ENCODE assay signal across 18 cellular contexts in the genomic region with DNA sequence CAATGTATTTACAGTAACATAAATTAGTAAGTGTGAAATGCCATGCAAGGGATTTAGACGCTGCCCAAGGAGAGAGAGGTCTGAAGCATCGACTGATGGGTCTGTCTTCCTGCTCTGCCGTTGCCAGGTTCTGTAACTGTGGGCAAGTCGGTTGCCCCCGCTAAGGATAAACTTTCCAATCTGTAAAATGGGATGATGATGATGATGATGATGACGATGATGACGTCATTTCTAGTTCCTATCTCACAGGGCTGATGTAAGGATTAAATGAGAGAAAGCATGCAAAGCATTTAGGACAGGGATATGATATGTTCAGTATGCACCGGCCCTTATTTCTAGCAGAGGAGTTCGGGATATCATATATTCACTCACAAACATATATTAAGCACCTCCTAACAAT. TPM values are rescaled to one million over a fixed set of nuclear protein-coding genes. Genes with fewer than 3 reads are reported as not detected.
DNase-seq lines count a peak whose midpoint lies in the region; ATAC-seq and TF ChIP-seq lines count a peak whose summit lies in the region.
"Had no signal": no experiment of that assay in that cellular context is flagged by ENCODE, and none has a peak within 500 bp of the region (broad histone marks: within the 10 kb centered on the region; RNA-seq: fewer than 3 reads in every experiment).

No MANE protein-coding gene starts in this region.

- CTCF ChIA-PET in activated CD4-positive, alpha-beta memory T cell treated with anti-CD3 and anti-CD28 coated beads, Interleukin-2, amount 10 ng/mL, durations not matched to agents 7 days and 5 days (lab: Charles Lee), result interaction anchor here (0.7 to 3.4 kb wide), 14 partner anchors 8 to 279 kb away, joined by 3 to 30 read pairs (median 6); no protein-coding TSS in a partner anchor
- CTCF ChIA-PET in activated CD4-positive, alpha-beta memory T cell treated with anti-CD3 and anti-CD28 coated beads for 36 hours (lab: Charles Lee), result interaction anchor here (0.5 to 4.1 kb wide), 12 partner anchors 8 to 280 kb away, joined by 3 to 56 read pairs (median 6); a partner anchor contains a TSS
- CTCF ChIA-PET in CD8-positive, alpha-beta memory T cell (lab: Charles Lee), result interaction anchor here (0.9 to 3.7 kb wide), 7 partner anchors 29 to 1247 kb away, joined by 3 to 40 read pairs (median 4); a partner anchor contains a TSS

- intact Hi-C loops in activated CD4-positive, alpha-beta memory T cell treated with anti-CD3 and anti-CD28 coated beads for 36 hours (cut with micrococcal nuclease), result loop anchor here (2.0 kb wide), 1 partner anchor 16 kb away; no protein-coding TSS in a partner anchor
- intact Hi-C loops in natural killer cell (cut with micrococcal nuclease), result no loop called here
- intact Hi-C loops in gastrocnemius medialis (cut with DNase I; ENCODE audit: low total_unique reads), result no loop called here

- in situ Hi-C loops in gastrocnemius medialis (cut with MboI; ENCODE audit: low sequenced_read_pairs in 4 of 4), result no loop called here

- H3K9me3 ChIP-seq in CD8-positive, alpha-beta memory T cell (ENCODE audit: low read length), result no peaks in the 10 kb centered on the region
- H3K9me3 ChIP-seq in gastrocnemius medialis, result no peaks in the 10 kb centered on the region
- no peaks in the 10 kb centered on the region for H3K9me3 ChIP-seq in mesenchymal stem cell (ENCODE audit: control insufficient read depth, low read length)

- peaks cover 34% of the 10 kb centered on the region for H3K4me1 Mint-ChIP-seq in activated CD4-positive, alpha-beta memory T cell treated with anti-CD3 and anti-CD28 coated beads, Interleukin-2, amount 10 ng/mL, durations not matched to agents 7 days and 5 days
- peaks cover 20% of the 10 kb centered on the region for H3K4me1 Mint-ChIP-seq in activated CD4-positive, alpha-beta memory T cell treated with anti-CD3 and anti-CD28 coated beads for 36 hours (ENCODE audit: low read depth)
- H3K4me1 Mint-ChIP-seq in CD8-positive, alpha-beta memory T cell, result peaks cover 14 to 20% (median 16%) of the 10 kb centered on the region in 3 donors
- peaks cover 4% of the 10 kb centered on the region for H3K4me1 Mint-ChIP-seq in activated T-helper 17 cell treated with anti-CD3 and anti-CD28 coated beads, Interleukin-2, amount 50 U/mL, for 72 hours
- H3K4me1 Mint-ChIP-seq in natural killer cell, result peaks cover 18 to 19% of the 10 kb centered on the region in 2 donors

- H3K9me3 Mint-ChIP-seq in activated CD4-positive, alpha-beta memory T cell treated with anti-CD3 and anti-CD28 coated beads, Interleukin-2, amount 10 ng/mL, durations not matched to agents 7 days and 5 days, result no peaks in the 10 kb centered on the region
- H3K9me3 Mint-ChIP-seq in activated CD4-positive, alpha-beta memory T cell treated with anti-CD3 and anti-CD28 coated beads for 36 hours, result no peaks in the 10 kb centered on the region
- H3K9me3 Mint-ChIP-seq in CD8-positive, alpha-beta memory T cell, result no peaks in the 10 kb centered on the region
- no peaks in the 10 kb centered on the region for H3K9me3 Mint-ChIP-seq in activated T-helper 17 cell treated with anti-CD3 and anti-CD28 coated beads, Interleukin-2, amount 50 U/mL, for 72 hours
- no peaks in the 10 kb centered on the region for H3K9me3 Mint-ChIP-seq in natural killer cell
- H3K9me3 Mint-ChIP-seq: endodermal cell had no signal

- H3K18ac ChIP-seq in mesenchymal stem cell (ENCODE audit: low read depth in 1 of 2, low read length in 2 of 2), result no peak overlapping the region

- no peaks in the 10 kb centered on the region for H3K36me3 ChIP-seq in CD8-positive, alpha-beta memory T cell (ENCODE audit: insufficient read depth, low read length)
- H3K36me3 ChIP-seq in gastrocnemius medialis (no peaks in the 10 kb centered on the region), mesenchymal stem cell (ENCODE audit: control insufficient read depth in 1 of 2, insufficient read depth in 2 of 2, low read depth in 1 of 2, low read length in 2 of 2) (no peaks in the 10 kb centered on the region)

- no peak overlapping the region for H2BK5ac ChIP-seq in mesenchymal stem cell (ENCODE audit: low read depth, low read length, poor library complexity, severe bottlenecking)

- no peak overlapping the region for H3K4me3 ChIP-seq in CD8-positive, alpha-beta memory T cell (ENCODE audit: low read length)
- H3K4me3 ChIP-seq in gastrocnemius medialis, result no peak overlapping the region
- H3K4me3 ChIP-seq in mesenchymal stem cell (ENCODE audit: insufficient read depth in 1 of 2, low read depth in 1 of 2, low read length in 2 of 2), result no peak overlapping the region

- H3K27ac ChIP-seq in CD8-positive, alpha-beta memory T cell (ENCODE audit: low read depth, low read length), result no peak overlapping the region
- no peak overlapping the region for H3K27ac ChIP-seq in gastrocnemius medialis
- H3K27ac ChIP-seq in mesenchymal stem cell (ENCODE audit: low read length, poor library complexity, severe bottlenecking), result no peak overlapping the region

- H2BK120ac ChIP-seq in mesenchymal stem cell (ENCODE audit: low read depth, low read length), result no peak overlapping the region

- no peak overlapping the region for H3K23ac ChIP-seq in mesenchymal stem cell (ENCODE audit: low read length in 2 of 2)

- no peak overlapping the region for H3K4ac ChIP-seq in mesenchymal stem cell (ENCODE audit: low read depth in 1 of 2, low read length in 2 of 2)

- H3K27ac Mint-ChIP-seq in activated CD4-positive, alpha-beta memory T cell treated with anti-CD3 and anti-CD28 coated beads, Interleukin-2, amount 10 ng/mL, durations not matched to agents 7 days and 5 days, result peak overlapping the region; percentile 90
- no peak overlapping the region for H3K27ac Mint-ChIP-seq in activated CD4-positive, alpha-beta memory T cell treated with anti-CD3 and anti-CD28 coated beads for 36 hours
- H3K27ac Mint-ChIP-seq in CD8-positive, alpha-beta memory T cell, result peak overlapping the region in 5 of 8 donors; percentile 21 to 93 (median 92)
- peak overlapping the region; percentile 93 for H3K27ac Mint-ChIP-seq in activated T-helper 17 cell treated with anti-CD3 and anti-CD28 coated beads, Interleukin-2, amount 50 U/mL, for 72 hours
- no peak overlapping the region for H3K27ac Mint-ChIP-seq in natural killer cell
- H3K27ac Mint-ChIP-seq: endodermal cell had no signal

- H3K14ac ChIP-seq in mesenchymal stem cell (ENCODE audit: low read length in 2 of 2), result no peak overlapping the region

- TF ChIP-seq CTCF in natural killer cell (IDR thresholded peaks at IDR 0.05), result no peak
- TF ChIP-seq CTCF in gastrocnemius medialis (IDR thresholded peaks at IDR 0.05 in 4 of 5, conservative IDR thresholded peaks at IDR 0.05 in 1 of 5), result no peak

- H3K4me3 Mint-ChIP-seq in activated CD4-positive, alpha-beta memory T cell treated with anti-CD3 and anti-CD28 coated beads, Interleukin-2, amount 10 ng/mL, durations not matched to agents 7 days and 5 days, result no peak overlapping the region
- no peak overlapping the region for H3K4me3 Mint-ChIP-seq in activated CD4-positive, alpha-beta memory T cell treated with anti-CD3 and anti-CD28 coated beads for 36 hours
- H3K4me3 Mint-ChIP-seq in CD8-positive, alpha-beta memory T cell, result peak overlapping the region; percentile 7 to 95 (median 88)
- H3K4me3 Mint-ChIP-seq in activated T-helper 17 cell treated with anti-CD3 and anti-CD28 coated beads, Interleukin-2, amount 50 U/mL, for 72 hours, result peak overlapping the region; percentile 89
- H3K4me3 Mint-ChIP-seq in natural killer cell, result peak overlapping the region; percentile 89
- H3K4me3 Mint-ChIP-seq: endodermal cell had no signal

- no peak overlapping the region for H2AK5ac ChIP-seq in mesenchymal stem cell (ENCODE audit: low read length, severe bottlenecking)

- H3K9ac ChIP-seq in mesenchymal stem cell (ENCODE audit: low read length), result no peak overlapping the region

- H3K4me2 ChIP-seq in mesenchymal stem cell (ENCODE audit: low read length, poor library complexity, severe bottlenecking), result no peak overlapping the region

- H2AFZ ChIP-seq in mesenchymal stem cell (ENCODE audit: low read depth, low read length), result no peak overlapping the region

- no peaks in the 10 kb centered on the region for H3K79me1 ChIP-seq in mesenchymal stem cell (replicated peaks; ENCODE audit: low read length, poor library complexity, severe bottlenecking)

- no peak overlapping the region for H4K91ac ChIP-seq in mesenchymal stem cell (ENCODE audit: low read length)

- H4K8ac ChIP-seq in mesenchymal stem cell (ENCODE audit: low read length), result no peak overlapping the region

- 92% methylated on average over 7 of the region's 9 CpGs for WGBS in mesenchymal stem cell

- no peak for ATAC-seq in activated T-helper 17 cell treated with anti-CD3 and anti-CD28 coated beads, Interleukin-2, amount 50 U/mL, for 72 hours (replicated peaks)
- ATAC-seq in natural killer cell (no peak), gastrocnemius medialis (no peak)
- ATAC-seq: activated CD4-positive, CD25-positive, alpha-beta regulatory T cell treated with anti-CD3 and anti-CD28 coated beads, Interleukin-2, amount 50 U/mL, for 24 hours; right cardiac atrium had no signal

- H2BK15ac ChIP-seq in mesenchymal stem cell (ENCODE audit: low read depth, poor library complexity, severe bottlenecking), result no peak overlapping the region

- DNase-seq in activated CD4-positive, alpha-beta memory T cell treated with anti-CD3 and anti-CD28 coated beads, Interleukin-2, amount 10 ng/mL, durations not matched to agents 7 days and 5 days, result no peak
- no peak for DNase-seq in activated CD4-positive, alpha-beta memory T cell treated with anti-CD3 and anti-CD28 coated beads for 36 hours
- DNase-seq in CD8-positive, alpha-beta memory T cell, result no peak
- no peak for DNase-seq in natural killer cell
- DNase-seq in germinal center (ENCODE audit: low spot score), result no peak
- DNase-seq in gastrocnemius medialis, result no peak
- no peak for DNase-seq in mesenchymal stem cell
- DNase-seq: ACHN, hippocampal formation, NCI-H2029 treated with DMSO at 0.1 percent for 48 hours, NCI-H510A treated with DMSO at 0.1 percent for 48 hours, occipital lobe, right cardiac atrium, SIG-M5, T1000 had no signal

- no peak for TF ChIP-seq POLR2A in gastrocnemius medialis (IDR thresholded peaks at IDR 0.05)

- no peak overlapping the region for H2BK12ac ChIP-seq in mesenchymal stem cell (ENCODE audit: low read length in 2 of 2)

- POLR2A ChIA-PET in activated CD4-positive, alpha-beta memory T cell treated with anti-CD3 and anti-CD28 coated beads, Interleukin-2, amount 10 ng/mL, durations not matched to agents 7 days and 5 days (lab: Charles Lee), result interaction anchor here (1.7 to 2.0 kb wide), 3 partner anchors 15 to 188 kb away, joined by 3 to 11 read pairs (median 5); a partner anchor contains a TSS
- POLR2A ChIA-PET in activated CD4-positive, alpha-beta memory T cell treated with anti-CD3 and anti-CD28 coated beads for 36 hours (lab: Charles Lee), result no interaction called here
- POLR2A ChIA-PET in CD8-positive, alpha-beta memory T cell (lab: Charles Lee), result no interaction called here

- H3K27me3 Mint-ChIP-seq in activated CD4-positive, alpha-beta memory T cell treated with anti-CD3 and anti-CD28 coated beads, Interleukin-2, amount 10 ng/mL, durations not matched to agents 7 days and 5 days, result peaks cover 11% of the 10 kb centered on the region
- H3K27me3 Mint-ChIP-seq in activated CD4-positive, alpha-beta memory T cell treated with anti-CD3 and anti-CD28 coated beads for 36 hours, result peaks cover 2% of the 10 kb centered on the region
- peaks cover 2 to 5% of the 10 kb centered on the region in 2 donors for H3K27me3 Mint-ChIP-seq in CD8-positive, alpha-beta memory T cell
- H3K27me3 Mint-ChIP-seq in activated T-helper 17 cell treated with anti-CD3 and anti-CD28 coated beads, Interleukin-2, amount 50 U/mL, for 72 hours, result peaks cover 4% of the 10 kb centered on the region
- peaks cover 45 to 58% of the 10 kb centered on the region in 2 donors for H3K27me3 Mint-ChIP-seq in natural killer cell (ENCODE audit: low read depth in 2 of 2)

- H3K36me3 Mint-ChIP-seq in activated CD4-positive, alpha-beta memory T cell treated with anti-CD3 and anti-CD28 coated beads, Interleukin-2, amount 10 ng/mL, durations not matched to agents 7 days and 5 days (ENCODE audit: low read depth), result no peaks in the 10 kb centered on the region
- no peaks in the 10 kb centered on the region for H3K36me3 Mint-ChIP-seq in activated CD4-positive, alpha-beta memory T cell treated with anti-CD3 and anti-CD28 coated beads for 36 hours
- no peaks in the 10 kb centered on the region for H3K36me3 Mint-ChIP-seq in CD8-positive, alpha-beta memory T cell
- H3K36me3 Mint-ChIP-seq in activated T-helper 17 cell treated with anti-CD3 and anti-CD28 coated beads, Interleukin-2, amount 50 U/mL, for 72 hours (ENCODE audit: low read depth), result no peaks in the 10 kb centered on the region
- H3K36me3 Mint-ChIP-seq in natural killer cell, result no peaks in the 10 kb centered on the region

- H3K27me3 ChIP-seq in CD8-positive, alpha-beta memory T cell (ENCODE audit: insufficient read depth, low read length, poor library complexity, severe bottlenecking), result peaks cover 6% of the 10 kb centered on the region
- H3K27me3 ChIP-seq in gastrocnemius medialis (no peaks in the 10 kb centered on the region), mesenchymal stem cell (ENCODE audit: control insufficient read depth in 1 of 2, insufficient read depth in 1 of 2, low read length in 2 of 2) (peaks cover 0 to 43% of the 10 kb centered on the region in 2 experiments)

- H3K4me1 ChIP-seq in CD8-positive, alpha-beta memory T cell (ENCODE audit: insufficient read depth, low read length), result peaks cover 15% of the 10 kb centered on the region
- H3K4me1 ChIP-seq in gastrocnemius medialis, result peaks cover 21 to 42% of the 10 kb centered on the region in 2 donors
- peaks cover 6% of the 10 kb centered on the region for H3K4me1 ChIP-seq in mesenchymal stem cell (ENCODE audit: control insufficient read depth, insufficient read depth, low read depth, low read length)

RNA-seq across cellular contexts. Expression of a gene that starts 54.8 kb away (rescaled TPM):
- 1 to 10 TPM; 4.1 to 4.2 TPM for total RNA-seq in activated CD4-positive, alpha-beta memory T cell treated with anti-CD3 and anti-CD28 coated beads, Interleukin-2, amount 10 ng/mL, durations not matched to agents 7 days and 5 days
- total RNA-seq in activated CD4-positive, alpha-beta memory T cell treated with anti-CD3 and anti-CD28 coated beads for 36 hours, result 1 to 10 TPM; 3.6 to 3.9 TPM
- total RNA-seq in CD8-positive, alpha-beta memory T cell, result 1 to 10 TPM; 3.2 to 4.6 TPM
- 2.5 TPM for polyA plus RNA-seq in CD8-positive, alpha-beta memory T cell
- total RNA-seq in activated T-helper 17 cell treated with anti-CD3 and anti-CD28 coated beads, Interleukin-2, amount 50 U/mL, for 72 hours, result 1 to 10 TPM; 5.0 to 5.6 TPM
- total RNA-seq in natural killer cell (1 to 10 TPM; 3.4 to 4.8 (median 3.5) TPM), gastrocnemius medialis (under 1 TPM in 1 of 4 donors, not detected in 3; 0.16 TPM)
- 1.4 TPM for polyA plus RNA-seq in mesenchymal stem cell (2013, experiment 1 of 2)
- 1.3 TPM for polyA plus RNA-seq in mesenchymal stem cell (2013, experiment 2 of 2)

RNA-seq across cellular contexts. Expression of a gene that starts 55.1 kb away (rescaled TPM):
- total RNA-seq in activated CD4-positive, alpha-beta memory T cell treated with anti-CD3 and anti-CD28 coated beads, Interleukin-2, amount 10 ng/mL, durations not matched to agents 7 days and 5 days, result 10 to 100 TPM; 34.2 to 35.7 TPM
- 10 to 100 TPM; 23.3 to 25.6 TPM for total RNA-seq in activated CD4-positive, alpha-beta memory T cell treated with anti-CD3 and anti-CD28 coated beads for 36 hours
- total RNA-seq in CD8-positive, alpha-beta memory T cell, result 10 to 100 TPM; 26.7 to 30.5 TPM
- 4.9 TPM for polyA plus RNA-seq in CD8-positive, alpha-beta memory T cell
- total RNA-seq in activated T-helper 17 cell treated with anti-CD3 and anti-CD28 coated beads, Interleukin-2, amount 50 U/mL, for 72 hours, result 10 to 100 TPM; 44.1 to 49.9 TPM
- total RNA-seq in natural killer cell (10 to 100 TPM; 19.3 to 31.0 (median 29.5) TPM), gastrocnemius medialis (1 to 10 TPM in 3 of 4 donors, under 1 TPM in 1; 0.53 to 3.0 (median 1.6) TPM)
- polyA plus RNA-seq in mesenchymal stem cell (2013, experiment 1 of 2), result 4.3 TPM
- polyA plus RNA-seq in mesenchymal stem cell (2013, experiment 2 of 2), result 4.3 TPM

Comparison
In these comparisons a context has a peak if more than half of its experiments do, and no peak if none do; other contexts are left out.
1. H3K27ac Mint-ChIP-seq: peak in activated CD4-positive, alpha-beta memory T cell treated with anti-CD3 and anti-CD28 coated beads, Interleukin-2, amount 10 ng/mL, durations not matched to agents 7 days and 5 days (single experiment), CD8-positive, alpha-beta memory T cell (5 of 8) and activated T-helper 17 cell treated with anti-CD3 and anti-CD28 coated beads, Interleukin-2, amount 50 U/mL, for 72 hours (single experiment); none in activated CD4-positive, alpha-beta memory T cell treated with anti-CD3 and anti-CD28 coated beads for 36 hours (single experiment) and natural killer cell (0 of 2).
2. H3K4me3 Mint-ChIP-seq: peak in CD8-positive, alpha-beta memory T cell (7 of 7), activated T-helper 17 cell treated with anti-CD3 and anti-CD28 coated beads, Interleukin-2, amount 50 U/mL, for 72 hours (single experiment) and natural killer cell (single experiment); none in activated CD4-positive, alpha-beta memory T cell treated with anti-CD3 and anti-CD28 coated beads, Interleukin-2, amount 10 ng/mL, durations not matched to agents 7 days and 5 days (single experiment) and activated CD4-positive, alpha-beta memory T cell treated with anti-CD3 and anti-CD28 coated beads for 36 hours (single experiment).
3. RNA of a gene that starts 55.1 kb away (total RNA-seq): 44.1 to 49.9 TPM in activated T-helper 17 cell treated with anti-CD3 and anti-CD28 coated beads, Interleukin-2, amount 50 U/mL, for 72 hours, 34.2 to 35.7 TPM in activated CD4-positive, alpha-beta memory T cell treated with anti-CD3 and anti-CD28 coated beads, Interleukin-2, amount 10 ng/mL, durations not matched to agents 7 days and 5 days, 26.7 to 30.5 TPM in CD8-positive, alpha-beta memory T cell, 19.3 to 31.0 TPM in natural killer cell and 23.3 to 25.6 TPM in activated CD4-positive, alpha-beta memory T cell treated with anti-CD3 and anti-CD28 coated beads for 36 hours; 0.53 to 3.0 TPM in gastrocnemius medialis; every median in the first group is over 4 times any median in the second.